ENCODE assay signal across 8 cellular contexts in genomic region chr1:43147625-43148319, GRCh38. TPM values are rescaled to one million over a fixed set of nuclear protein-coding genes. Genes with fewer than 3 reads are reported as not detected.
DNase-seq lines count a peak whose midpoint lies in the region; ATAC-seq and TF ChIP-seq lines count a peak whose summit lies in the region.

No MANE protein-coding gene starts in this region.

- H3K9ac ChIP-seq in colonic mucosa (ENCODE audit: low read depth in 2 of 2, low read length in 2 of 2) = no peak overlapping the region

- peak overlapping the region; percentile 29 for H3K4me3 Mint-ChIP-seq in Calu3 (ENCODE audit: low read depth, unreplicated experiment)
- no peak overlapping the region for H3K4me3 Mint-ChIP-seq in T-helper 17 cell

- ATAC-seq in T-helper 17 cell (peak; percentile 33), GM18517 (IDR thresholded peaks at IDR 0.05; ENCODE audit: unreplicated experiment) (no peak)

- H3K36me3 ChIP-seq in colonic mucosa = no peaks in the 10 kb centered on the region
- no peaks in the 10 kb centered on the region for H3K36me3 ChIP-seq in kidney epithelial cell (ENCODE audit: control insufficient read depth, insufficient read depth, low read length)
- H3K36me3 ChIP-seq in spleen = no peaks in the 10 kb centered on the region

- H3K9me3 Mint-ChIP-seq in Calu3 (ENCODE audit: low read depth, unreplicated experiment) = no peaks in the 10 kb centered on the region

- H3K27ac ChIP-seq in colonic mucosa = no peak overlapping the region
- H3K27ac ChIP-seq in spleen = no peak overlapping the region

- TF ChIP-seq POLR2A in spleen (IDR thresholded peaks at IDR 0.05) = no peak

- H3K27ac Mint-ChIP-seq in Calu3 (ENCODE audit: unreplicated experiment) = no peak overlapping the region
- no peak overlapping the region for H3K27ac Mint-ChIP-seq in T-helper 17 cell

- DNase-seq in Calu3 (peak; percentile 75), NCI-H1105 (lab: John Stamatoyannopoulos, UW) (peak; percentile 96), T-helper 17 cell (no peak), colonic mucosa (peak; percentile 72), kidney epithelial cell (ENCODE audit: low read depth) (peak; percentile 29), spleen (no peak), HCEC 1CT (no peak)

- H3K27me3 ChIP-seq in colonic mucosa = no peaks in the 10 kb centered on the region
- H3K27me3 ChIP-seq in kidney epithelial cell (ENCODE audit: control insufficient read depth, insufficient read depth, low read length) = peaks cover 8% of the 10 kb centered on the region
- peaks cover 0 to 94% (median 39%) of the 10 kb centered on the region in 7 donors for H3K27me3 ChIP-seq in spleen (replicated peaks in 1 of 7)

- no TSS peak for BruUV-seq in Calu3 (replicated peaks; lab: Mats Ljungman, UMichigan)

- TF ChIP-seq CTCF in Calu3 (IDR thresholded peaks at IDR 0.05; ENCODE audit: unreplicated experiment) (no peak), colonic mucosa (IDR thresholded peaks at IDR 0.05) (no peak), kidney epithelial cell (IDR thresholded peaks at IDR 0.05; ENCODE audit: insufficient read depth, low read length, poor library complexity, severe bottlenecking) (no peak), spleen (IDR thresholded peaks at IDR 0.05 in 8 of 11, conservative IDR thresholded peaks at IDR 0.05 in 3 of 11) (no peak)

- CTCF ChIA-PET in Calu3 (lab: Charles Lee) = interaction anchor here (0.6 to 0.9 kb wide), 2 partner anchors 490 to 961 kb away, joined by 3 to 4 read pairs; no protein-coding TSS in a partner anchor

- H3K4me1 ChIP-seq in colonic mucosa = no peaks in the 10 kb centered on the region
- peaks cover 0 to 12% (median 10%) of the 10 kb centered on the region in 6 donors for H3K4me1 ChIP-seq in spleen

- 5 to 10% (median 7%) methylated on average over 31 to 47 of the region's 47 CpGs for WGBS in spleen, 5 donors

- peaks cover 77% of the 10 kb centered on the region for H3K27me3 Mint-ChIP-seq in Calu3 (ENCODE audit: unreplicated experiment)
- H3K27me3 Mint-ChIP-seq in T-helper 17 cell = peaks cover 84% of the 10 kb centered on the region

- H3K36me3 Mint-ChIP-seq in Calu3 (ENCODE audit: insufficient read depth, unreplicated experiment) (no peaks in the 10 kb centered on the region), T-helper 17 cell (ENCODE audit: low read depth) (peaks cover 21% of the 10 kb centered on the region)

- H3K9me3 ChIP-seq in T-helper 17 cell (ENCODE audit: control insufficient read depth, low read length, poor library complexity, severe bottlenecking) = no peaks in the 10 kb centered on the region
- H3K9me3 ChIP-seq in colonic mucosa = no peaks in the 10 kb centered on the region
- H3K9me3 ChIP-seq in spleen = no peaks in the 10 kb centered on the region

- no peak overlapping the region for H3K4me3 ChIP-seq in colonic mucosa
- H3K4me3 ChIP-seq in kidney epithelial cell (ENCODE audit: low read depth, low read length) = peak overlapping the region; percentile 37
- H3K4me3 ChIP-seq in spleen = peak overlapping the region in 7 of 8 donors; percentile 4 to 58 (median 25)

- intact Hi-C loops in Calu3 (cut with micrococcal nuclease; ENCODE audit: unreplicated experiment) (no loop called here), colonic mucosa (cut with DNase I) (no loop called here), spleen (cut with DNase I; ENCODE audit: low total_unique reads) (no loop called here)

- H3K4me1 Mint-ChIP-seq in Calu3 (ENCODE audit: low read depth, unreplicated experiment) = no peaks in the 10 kb centered on the region
- peaks cover 3% of the 10 kb centered on the region for H3K4me1 Mint-ChIP-seq in T-helper 17 cell

RNA-seq across cellular contexts. Expression of gene EBNA1BP2, which starts 24.3 kb away (rescaled TPM):
- total RNA-seq in Calu3 (2022) (128 and 132 TPM in 2 replicates), T-helper 17 cell (10 to 100 TPM; 20.8 to 24.9 TPM), colonic mucosa (10 to 100 TPM; 28.4 to 85.4 TPM), kidney epithelial cell (89.3 and 119 TPM in 2 replicates), spleen (10 to 100 TPM; 22.7 to 37.1 (median 27.5) TPM)
- 10 to 100 TPM; 31.4 to 49.7 (median 48.6) TPM for polyA plus RNA-seq in spleen

RNA-seq across cellular contexts. Expression of gene CFAP57, which starts 24.4 kb away (rescaled TPM):
- total RNA-seq in Calu3 (2022) (0.26 and 0.56 TPM in 2 replicates), T-helper 17 cell (not detected), colonic mucosa (under 1 TPM in 1 of 2 donors, not detected in 1; 0.66 TPM), kidney epithelial cell (0.34 and 4.8 TPM in 2 replicates), spleen (not detected)
- polyA plus RNA-seq in spleen = under 1 TPM; 0.03 to 0.07 (median 0.05) TPM

Comparison
In these comparisons a context has a peak if more than half of its experiments do, and no peak if none do; other contexts are left out.
1. DNase-seq: peak in Calu3 (single experiment), NCI-H1105 (single experiment), colonic mucosa (single experiment) and kidney epithelial cell (single experiment); none in T-helper 17 cell (0 of 3), spleen (single experiment) and HCEC 1CT (single experiment).